In genomic region chr1:64655861-64656260, GRCh38 we compare ENCODE assay signal across 34 cellular contexts.
"Had no signal": no experiment of that assay in that cellular context is flagged by ENCODE, and none has a peak within 500 bp of the region (broad histone marks: within the 10 kb centered on the region; RNA-seq: fewer than 3 reads in every experiment).

No MANE protein-coding gene starts in this region.

- H3K27me3 ChIP-seq: MG63 had no signal

- DNase-seq: Karpas-422, Kasumi-1, KG1, MG63, MM.1S, MV-4-11, NCI-H1048, NCI-H1092, NCI-H1092 treated with DMSO at 0.1 percent for 48 hours, NCI-H1105, NCI-H1105 treated with DMSO at 0.1 percent for 48 hours, NCI-H1417, NCI-H1417 treated with DMSO at 0.1 percent for 48 hours, NCI-H1436, NCI-H1436 treated with DMSO at 0.1 percent for 48 hours, NCI-H146, NCI-H1694, NCI-H1694 treated with DMSO at 0.1 percent for 48 hours, NCI-H187, NCI-H187 treated with DMSO at 0.1 percent for 48 hours, NCI-H1930, NCI-H2029, NCI-H2029 treated with DMSO at 0.1 percent for 48 hours, NCI-H2081, NCI-H2081 treated with DMSO at 0.1 percent for 48 hours, NCI-H2107, NCI-H2171, NCI-H2171 treated with DMSO at 0.1 percent for 48 hours, NCI-H2227 treated with DMSO at 0.1 percent for 48 hours, NCI-H226, NCI-H345, NCI-H446, NCI-H446 treated with DMSO at 0.1 percent for 48 hours had no signal

- H3K4me3 ChIP-seq: MG63 had no signal

- H3K4me2 ChIP-seq: KMS-11 had no signal

- H3K27ac ChIP-seq: KMS-11 had no signal

- H3K36me3 ChIP-seq: MG63 had no signal

- H3K9me3 ChIP-seq: MG63 had no signal

- H3K9ac ChIP-seq: KMS-11 had no signal
